In the genomic region with DNA sequence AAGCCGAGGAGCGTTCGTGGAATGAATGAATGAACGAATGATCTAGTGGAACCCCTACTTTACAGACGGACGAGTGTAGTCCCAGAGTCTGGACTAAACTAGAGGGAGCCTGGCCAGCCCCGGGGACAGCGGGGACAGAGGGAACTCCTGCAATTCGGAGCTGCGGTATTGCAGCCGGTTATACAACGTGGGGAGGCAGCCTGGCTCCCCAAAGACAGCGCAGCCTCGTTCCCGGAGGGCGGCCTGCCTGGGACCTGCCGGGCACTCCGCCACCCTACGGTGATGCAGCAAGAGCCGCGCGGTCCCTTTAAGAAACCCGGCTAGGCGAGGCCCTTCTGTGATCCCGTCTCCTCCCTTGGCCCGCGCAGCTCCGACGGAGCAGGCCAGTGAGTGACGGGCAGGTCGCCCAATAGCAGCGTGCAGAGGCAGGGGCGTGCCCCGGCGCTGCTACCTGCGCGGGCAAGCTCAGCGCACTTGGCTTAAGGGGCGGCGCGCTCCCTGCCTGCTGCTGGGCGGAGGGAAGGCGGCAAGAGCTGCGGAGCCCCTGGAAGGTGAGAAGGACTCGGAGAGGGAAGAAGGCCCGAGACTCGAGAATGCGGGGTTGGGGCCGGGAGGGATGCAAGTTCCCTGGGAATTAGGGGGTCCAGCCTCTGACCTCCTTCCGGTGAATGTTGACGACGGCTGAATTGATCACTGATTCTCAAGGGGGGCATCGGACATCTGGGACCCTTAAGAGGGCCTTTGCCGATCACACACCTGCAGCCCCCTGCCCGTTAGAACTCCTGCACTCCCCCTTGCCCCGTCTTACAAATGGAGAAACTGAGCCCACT, we compare ENCODE assay signal across 8 cellular contexts. TPM values are rescaled to one million over a fixed set of nuclear protein-coding genes. Genes with fewer than 3 reads are reported as not detected.
DNase-seq lines count a peak whose midpoint lies in the region; ATAC-seq lines count a peak whose summit lies in the region.

A gene with protein sequence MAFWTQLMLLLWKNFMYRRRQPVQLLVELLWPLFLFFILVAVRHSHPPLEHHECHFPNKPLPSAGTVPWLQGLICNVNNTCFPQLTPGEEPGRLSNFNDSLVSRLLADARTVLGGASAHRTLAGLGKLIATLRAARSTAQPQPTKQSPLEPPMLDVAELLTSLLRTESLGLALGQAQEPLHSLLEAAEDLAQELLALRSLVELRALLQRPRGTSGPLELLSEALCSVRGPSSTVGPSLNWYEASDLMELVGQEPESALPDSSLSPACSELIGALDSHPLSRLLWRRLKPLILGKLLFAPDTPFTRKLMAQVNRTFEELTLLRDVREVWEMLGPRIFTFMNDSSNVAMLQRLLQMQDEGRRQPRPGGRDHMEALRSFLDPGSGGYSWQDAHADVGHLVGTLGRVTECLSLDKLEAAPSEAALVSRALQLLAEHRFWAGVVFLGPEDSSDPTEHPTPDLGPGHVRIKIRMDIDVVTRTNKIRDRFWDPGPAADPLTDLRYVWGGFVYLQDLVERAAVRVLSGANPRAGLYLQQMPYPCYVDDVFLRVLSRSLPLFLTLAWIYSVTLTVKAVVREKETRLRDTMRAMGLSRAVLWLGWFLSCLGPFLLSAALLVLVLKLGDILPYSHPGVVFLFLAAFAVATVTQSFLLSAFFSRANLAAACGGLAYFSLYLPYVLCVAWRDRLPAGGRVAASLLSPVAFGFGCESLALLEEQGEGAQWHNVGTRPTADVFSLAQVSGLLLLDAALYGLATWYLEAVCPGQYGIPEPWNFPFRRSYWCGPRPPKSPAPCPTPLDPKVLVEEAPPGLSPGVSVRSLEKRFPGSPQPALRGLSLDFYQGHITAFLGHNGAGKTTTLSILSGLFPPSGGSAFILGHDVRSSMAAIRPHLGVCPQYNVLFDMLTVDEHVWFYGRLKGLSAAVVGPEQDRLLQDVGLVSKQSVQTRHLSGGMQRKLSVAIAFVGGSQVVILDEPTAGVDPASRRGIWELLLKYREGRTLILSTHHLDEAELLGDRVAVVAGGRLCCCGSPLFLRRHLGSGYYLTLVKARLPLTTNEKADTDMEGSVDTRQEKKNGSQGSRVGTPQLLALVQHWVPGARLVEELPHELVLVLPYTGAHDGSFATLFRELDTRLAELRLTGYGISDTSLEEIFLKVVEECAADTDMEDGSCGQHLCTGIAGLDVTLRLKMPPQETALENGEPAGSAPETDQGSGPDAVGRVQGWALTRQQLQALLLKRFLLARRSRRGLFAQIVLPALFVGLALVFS (N-terminal part only) (plus strand): TSS at position 462 of the 830 bp plus-strand sequence. CDS start 1,255 bp downstream, outside the sequence.

- H3K36me3 ChIP-seq in effector memory CD4-positive, alpha-beta T cell (ENCODE audit: control insufficient read depth, insufficient read depth, low read length), result peaks cover 35% of the 10 kb centered on the region

- H3K27me3 ChIP-seq in effector memory CD4-positive, alpha-beta T cell (replicated peaks; ENCODE audit: control insufficient read depth, insufficient read depth, low read length, poor library complexity, severe bottlenecking), result no peaks in the 10 kb centered on the region

- peak; percentile 55 for ATAC-seq in GM21360 (IDR thresholded peaks at IDR 0.05; ENCODE audit: unreplicated experiment)

- DNase-seq in CMK (ENCODE audit: low read depth) (peak; percentile 98), HT1080 (ENCODE audit: low read depth) (peak; percentile 96), NOMO-1 (lab: John Stamatoyannopoulos, UW; ENCODE audit: unreplicated experiment in 2 of 2) (peak; percentile 98 to 99), medulla oblongata (ENCODE audit: extremely low spot score) (peak; percentile 94)
- DNase-seq in activated CD8-positive, alpha-beta memory T cell treated with anti-CD3 and anti-CD28 coated beads for 24 hours, result peak; percentile 100
- DNase-seq in effector memory CD4-positive, alpha-beta T cell, result peak; percentile 97 to 99 (median 99)
- peak; percentile 98 to 100 (median 98) for DNase-seq in stimulated activated CD4-positive, alpha-beta T cell treated with anti-CD3 and anti-CD28 coated beads, TNF-alpha, amount 100 ng/mL, for 48 hours (ENCODE audit: low read depth in 3 of 3)

- H3K4me3 ChIP-seq in effector memory CD4-positive, alpha-beta T cell (ENCODE audit: insufficient read depth, low read depth, low read length, poor library complexity, severe bottlenecking), result peak within 1 kb of the TSS; percentile 61

- peak within 1 kb of the TSS; percentile 71 for H3K27ac ChIP-seq in effector memory CD4-positive, alpha-beta T cell (ENCODE audit: insufficient read depth, low read length, poor library complexity, severe bottlenecking)

- H3K9me3 ChIP-seq in effector memory CD4-positive, alpha-beta T cell (ENCODE audit: control insufficient read depth, low read length), result no peaks in the 10 kb centered on the region

- peaks cover 40% of the 10 kb centered on the region for H3K4me1 ChIP-seq in effector memory CD4-positive, alpha-beta T cell (ENCODE audit: control insufficient read depth, insufficient read depth, low read length, poor library complexity, severe bottlenecking)

RNA-seq across cellular contexts. Expression of the gene that starts here (rescaled TPM):
- total RNA-seq in HT1080 (2014; rRNA removed; shearing (Covaris generic)), result 2.0 and 3.0 TPM in 2 replicates
- 1.1 and 3.2 TPM in 2 replicates for polyA plus RNA-seq in HT1080 (2015; cell fraction: cytosol; rRNA removed)
- 14.4 and 14.9 TPM in 2 replicates for polyA plus RNA-seq in HT1080 (2015; cell fraction: nucleus; rRNA removed)

Comparison
In these comparisons a context has a peak if more than half of its experiments do, and no peak if none do; other contexts are left out.
1. Peak in every context shown above with its lines: DNase-seq, ATAC-seq, H3K4me3 ChIP-seq and H3K27ac ChIP-seq.